In the genomic region with DNA sequence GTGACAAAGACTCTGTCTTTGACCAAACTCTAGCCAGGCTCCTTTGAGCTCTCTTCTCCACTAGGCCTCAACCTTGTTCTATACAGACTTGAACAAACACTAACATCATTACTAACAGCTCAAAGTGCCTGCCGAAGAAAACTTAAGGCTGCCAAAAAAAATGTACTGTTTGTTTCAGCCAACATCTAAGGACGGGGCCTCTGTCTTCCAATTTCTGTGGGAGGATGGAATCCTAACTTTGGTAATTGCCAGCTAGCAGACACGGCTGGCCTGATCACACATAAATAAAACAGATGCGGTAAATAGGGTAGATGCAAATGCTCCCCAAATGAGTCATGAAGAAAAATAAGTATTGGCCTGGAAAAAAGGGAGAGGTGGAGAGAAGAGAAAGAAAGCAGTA, we compare ENCODE assay signal across 21 cellular contexts.
A peak's percentile ranks its signal among the peaks of the same experiment; 100 is the strongest.
DNase-seq lines count a peak whose midpoint lies in the region; ATAC-seq and TF ChIP-seq lines count a peak whose summit lies in the region.
"Had no signal": no experiment of that assay in that cellular context is flagged by ENCODE, and none has a peak within 500 bp of the region (broad histone marks: within the 10 kb centered on the region; RNA-seq: fewer than 3 reads in every experiment).

No MANE protein-coding gene starts in this region.

- H3K27me3 ChIP-seq in AG04450 (ENCODE audit: control insufficient read depth, insufficient read depth, low read length) (no peaks in the 10 kb centered on the region), gastroesophageal sphincter (no peaks in the 10 kb centered on the region)

- H3K4me1 ChIP-seq in gastroesophageal sphincter: no peaks in the 10 kb centered on the region
- H3K4me1 ChIP-seq: parathyroid adenoma had no signal

- ATAC-seq in gastroesophageal sphincter (peak; percentile 19), SK-N-SH treated with all-trans-retinoic acid at 6 μM for 48 hours (no peak)
- ATAC-seq: naive thymus-derived CD8-positive, alpha-beta T cell; sciatic nerve; stimulated activated memory B cell treated with anti-CD40 and anti-IgM and Interleukin-4, amounts not matched to agents 10 μg/mL and 1 μg/mL and 100 μg/mL, for 72 hours had no signal

- CTCF ChIA-PET in AG04450 (lab: Charles Lee): interaction anchor here (1.6 to 3.8 kb wide), 3 partner anchors 9 to 13 kb away, joined by 5 to 32 read pairs (median 5); no protein-coding TSS in a partner anchor

- TF ChIP-seq EP300 in gastroesophageal sphincter (IDR thresholded peaks at IDR 0.05): no peak

- H3K36me3 ChIP-seq in gastroesophageal sphincter: no peaks in the 10 kb centered on the region
- H3K36me3 ChIP-seq: thoracic aorta had no signal

- peak; percentile 55 for DNase-seq in AG04450 (ENCODE audit: low read depth, low spot score)
- DNase-seq in GM04504 (ENCODE audit: low read depth): peak; percentile 60
- peak; percentile 84 for DNase-seq in astrocyte of the hippocampus (ENCODE audit: low read depth, low spot score)
- DNase-seq in NCI-H82 (lab: John Stamatoyannopoulos, UW): no peak
- no peak for DNase-seq in NOMO-1 (lab: John Stamatoyannopoulos, UW; ENCODE audit: unreplicated experiment in 2 of 2)
- DNase-seq in cerebellum (ENCODE audit: low spot score): no peak
- DNase-seq: activated B cell treated with CpG ODN at 0.5 μM for 24 hours; activated CD4-positive, alpha-beta memory T cell treated with anti-CD3 and anti-CD28 coated beads for 36 hours; activated gamma-delta T cell treated with Interleukin-2 at 50 U/mL for 16 hours; amygdala; naive thymus-derived CD8-positive, alpha-beta T cell; NCI-H187 treated with DMSO at 0.1 percent for 48 hours; SK-N-SH; stimulated activated CD4-positive, alpha-beta T cell treated with anti-CD3 and anti-CD28 coated beads, Interleukin-1b, Interleukin-23, amount 100 ng/mL, for 48 hours; T-helper 9 cell had no signal

- H3K27ac ChIP-seq in AG04450 (ENCODE audit: low read depth, low read length) (peak overlapping the region; percentile 49), gastroesophageal sphincter (no peak overlapping the region)
- H3K27ac ChIP-seq: parathyroid adenoma had no signal

- POLR2A ChIA-PET in AG04450 (lab: Yijun Ruan, JAX): interaction anchor here (1.0 kb wide), 1 partner anchor 9 kb away, joined by 3 read pairs; no protein-coding TSS in a partner anchor

- no peak for TF ChIP-seq POLR2A in gastroesophageal sphincter (IDR thresholded peaks at IDR 0.05)

- TF ChIP-seq CTCF in AG04450 (IDR thresholded peaks at IDR 0.05; ENCODE audit: low read depth, low read length) (no peak), gastroesophageal sphincter (IDR thresholded peaks at IDR 0.05) (no peak)

- whole genome bisulfite sequencing in gastroesophageal sphincter (ENCODE audit: low coverage in 1 of 2), 2 donors: 34 to 44% methylated on average over 3 to 4 of the region's 4 CpGs

- H3K9me3 ChIP-seq in AG04450 (ENCODE audit: control insufficient read depth, insufficient read depth, low read length) (no peaks in the 10 kb centered on the region), gastroesophageal sphincter (no peaks in the 10 kb centered on the region)
- H3K9me3 ChIP-seq: SK-N-SH, thoracic aorta had no signal

- H3K4me3 ChIP-seq in AG04450 (ENCODE audit: low read depth, low read length) (no peak overlapping the region), gastroesophageal sphincter (no peak overlapping the region)
- H3K4me3 ChIP-seq: thoracic aorta had no signal

TF ChIP-seq in SK-N-SH treated with all-trans-retinoic acid at 6 μM for 48 hours, 23 proteins besides CTCF, POLR2A, EP300 and RAD21:
- TF ChIP-seq, protein P1, sequence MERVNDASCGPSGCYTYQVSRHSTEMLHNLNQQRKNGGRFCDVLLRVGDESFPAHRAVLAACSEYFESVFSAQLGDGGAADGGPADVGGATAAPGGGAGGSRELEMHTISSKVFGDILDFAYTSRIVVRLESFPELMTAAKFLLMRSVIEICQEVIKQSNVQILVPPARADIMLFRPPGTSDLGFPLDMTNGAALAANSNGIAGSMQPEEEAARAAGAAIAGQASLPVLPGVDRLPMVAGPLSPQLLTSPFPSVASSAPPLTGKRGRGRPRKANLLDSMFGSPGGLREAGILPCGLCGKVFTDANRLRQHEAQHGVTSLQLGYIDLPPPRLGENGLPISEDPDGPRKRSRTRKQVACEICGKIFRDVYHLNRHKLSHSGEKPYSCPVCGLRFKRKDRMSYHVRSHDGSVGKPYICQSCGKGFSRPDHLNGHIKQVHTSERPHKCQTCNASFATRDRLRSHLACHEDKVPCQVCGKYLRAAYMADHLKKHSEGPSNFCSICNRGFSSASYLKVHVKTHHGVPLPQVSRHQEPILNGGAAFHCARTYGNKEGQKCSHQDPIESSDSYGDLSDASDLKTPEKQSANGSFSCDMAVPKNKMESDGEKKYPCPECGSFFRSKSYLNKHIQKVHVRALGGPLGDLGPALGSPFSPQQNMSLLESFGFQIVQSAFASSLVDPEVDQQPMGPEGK (CRISPR knock-in tag; IDR thresholded peaks at IDR 0.05; ENCODE audit: borderline replicate concordance): no peak
- TF ChIP-seq BACH2 (CRISPR knock-in tag; IDR thresholded peaks at IDR 0.05; ENCODE audit: borderline replicate concordance) (no peak), PPARA (CRISPR knock-in tag; IDR thresholded peaks at IDR 0.05; ENCODE audit: borderline replicate concordance) (no peak), ISL1 (CRISPR knock-in tag; IDR thresholded peaks at IDR 0.05) (no peak), ARNTL (CRISPR knock-in tag; IDR thresholded peaks at IDR 0.05; ENCODE audit: borderline replicate concordance, low read depth) (no peak), TCF4 (CRISPR knock-in tag; IDR thresholded peaks at IDR 0.05; ENCODE audit: borderline replicate concordance) (no peak), RARB (CRISPR knock-in tag; IDR thresholded peaks at IDR 0.05) (no peak), ESRRG (CRISPR knock-in tag; IDR thresholded peaks at IDR 0.05) (no peak), ZFP3 (CRISPR knock-in tag; IDR thresholded peaks at IDR 0.05) (no peak), ZNF70 (CRISPR knock-in tag; IDR thresholded peaks at IDR 0.05) (no peak), ZNF565 (CRISPR knock-in tag; conservative IDR thresholded peaks at IDR 0.05; ENCODE audit: low read depth) (no peak), OSR1 (CRISPR knock-in tag; IDR thresholded peaks at IDR 0.05) (no peak), ZFP30 (CRISPR knock-in tag; IDR thresholded peaks at IDR 0.05) (no peak)
- TF ChIP-seq, protein P2, sequence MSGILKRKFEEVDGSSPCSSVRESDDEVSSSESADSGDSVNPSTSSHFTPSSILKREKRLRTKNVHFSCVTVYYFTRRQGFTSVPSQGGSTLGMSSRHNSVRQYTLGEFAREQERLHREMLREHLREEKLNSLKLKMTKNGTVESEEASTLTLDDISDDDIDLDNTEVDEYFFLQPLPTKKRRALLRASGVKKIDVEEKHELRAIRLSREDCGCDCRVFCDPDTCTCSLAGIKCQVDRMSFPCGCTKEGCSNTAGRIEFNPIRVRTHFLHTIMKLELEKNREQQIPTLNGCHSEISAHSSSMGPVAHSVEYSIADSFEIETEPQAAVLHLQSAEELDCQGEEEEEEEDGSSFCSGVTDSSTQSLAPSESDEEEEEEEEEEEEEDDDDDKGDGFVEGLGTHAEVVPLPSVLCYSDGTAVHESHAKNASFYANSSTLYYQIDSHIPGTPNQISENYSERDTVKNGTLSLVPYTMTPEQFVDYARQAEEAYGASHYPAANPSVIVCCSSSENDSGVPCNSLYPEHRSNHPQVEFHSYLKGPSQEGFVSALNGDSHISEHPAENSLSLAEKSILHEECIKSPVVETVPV (CRISPR knock-in tag; IDR thresholded peaks at IDR 0.05): no peak

Comparison
In these comparisons a context has a peak if more than half of its experiments do, and no peak if none do; other contexts are left out.
1. DNase-seq: peak in AG04450 (single experiment), GM04504 (single experiment) and astrocyte of the hippocampus (single experiment); none in NCI-H82 (single experiment), NOMO-1 (0 of 2) and cerebellum (single experiment).